Comparison of ENCODE assay signal across 8 cellular contexts in the genomic region with DNA sequence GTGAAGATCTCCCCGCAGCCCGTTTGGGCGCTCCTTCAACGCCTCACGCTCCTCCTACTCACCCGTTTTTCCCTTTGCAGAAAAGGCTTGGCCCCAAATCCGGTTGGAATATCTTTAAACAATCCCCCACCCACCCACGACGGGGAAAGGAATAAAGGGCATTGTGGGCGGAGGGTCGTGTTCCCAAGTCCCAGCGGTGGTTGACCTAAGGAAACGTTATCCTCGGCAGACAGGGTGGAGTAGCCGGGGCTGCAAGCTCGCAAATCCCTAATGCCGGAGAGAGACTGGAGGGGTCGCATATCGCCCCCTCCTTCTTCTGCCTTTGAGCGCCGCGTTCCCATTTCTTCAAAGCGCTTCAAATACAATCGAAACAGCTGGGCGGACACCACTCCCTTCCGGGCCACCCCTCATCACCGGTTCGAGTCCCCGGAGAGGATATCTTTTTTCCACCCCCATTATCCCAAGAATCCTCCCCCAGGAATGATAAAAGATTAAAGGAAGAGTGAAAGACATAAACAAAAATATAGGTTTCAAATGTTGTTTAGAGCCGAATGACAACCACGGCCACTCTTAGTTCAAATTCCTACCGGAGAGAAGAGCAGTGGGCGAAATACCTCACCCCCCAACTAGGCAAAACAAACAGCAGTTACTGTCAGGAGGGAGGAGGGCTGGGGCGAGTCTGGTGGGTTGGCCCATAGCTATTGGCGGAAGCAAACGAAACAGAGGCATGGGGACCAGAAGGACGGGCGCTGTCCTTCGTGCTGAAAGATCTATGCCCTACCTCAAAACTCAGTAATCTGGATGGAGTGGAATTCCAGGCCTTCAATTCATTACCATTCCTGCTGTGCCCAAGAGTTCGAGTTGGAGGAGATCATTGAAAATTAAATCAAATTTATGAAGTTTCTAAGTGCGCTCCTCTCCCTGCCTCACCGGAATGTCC. TPM values are rescaled to one million over a fixed set of nuclear protein-coding genes. Genes with fewer than 3 reads are reported as not detected.
DNase-seq lines count a peak whose midpoint lies in the region; ATAC-seq and TF ChIP-seq lines count a peak whose summit lies in the region.

No MANE protein-coding gene starts in this region.

- H3K9me3 Mint-ChIP-seq in nephron: no peaks in the 10 kb centered on the region

- peaks cover 49% of the 10 kb centered on the region for H3K4me1 Mint-ChIP-seq in nephron

- H3K36me3 Mint-ChIP-seq in nephron (ENCODE audit: low read depth): no peaks in the 10 kb centered on the region

- WGBS in sigmoid colon, 2 donors: 6 to 11% methylated on average over 42 of the region's 42 CpGs

- no peak overlapping the region for H3K27ac Mint-ChIP-seq in nephron

- DNase-seq in GM12865 (ENCODE audit: low read depth) (peak; percentile 21), NCI-H1048 (lab: John Stamatoyannopoulos, UW) (peak; percentile 2), brain microvascular endothelial cell (peak; percentile 36), sigmoid colon (no peak), HCEC 1CT (no peak), epidermal melanocyte (ENCODE audit: insufficient read length, low spot score) (no peak)

- no peak overlapping the region for H3K4me3 ChIP-seq in GM12865 (ENCODE audit: low read depth, low read length)
- H3K4me3 ChIP-seq in brain microvascular endothelial cell (ENCODE audit: low read depth, low read length): no peak overlapping the region
- no peak overlapping the region for H3K4me3 ChIP-seq in sigmoid colon

- peaks cover 0 to 46% (median 40%) of the 10 kb centered on the region in 4 donors for H3K4me1 ChIP-seq in sigmoid colon

- intact Hi-C loops in sigmoid colon (cut with DNase I): loop anchor here (2.0 to 5.0 kb wide), 6 partner anchors 43 to 447 kb away; partner anchors contain the start of genes ERICH2 and SP5

- H3K27ac ChIP-seq in brain microvascular endothelial cell (no peak overlapping the region), sigmoid colon (no peak overlapping the region)

- TF ChIP-seq CTCF in GM12865 (IDR thresholded peaks at IDR 0.05; ENCODE audit: insufficient read depth, low read depth, low read length, missing control alignments) (no peak), brain microvascular endothelial cell (IDR thresholded peaks at IDR 0.05; ENCODE audit: low read depth, low read length, missing control alignments) (no peak), nephron (IDR thresholded peaks at IDR 0.05; ENCODE audit: unreplicated experiment in 3 of 3) (no peak), sigmoid colon (IDR thresholded peaks at IDR 0.05) (no peak)

- peaks cover 50% of the 10 kb centered on the region for H3K27me3 ChIP-seq in brain microvascular endothelial cell (replicated peaks)
- H3K27me3 ChIP-seq in sigmoid colon: peaks cover 57 to 61% (median 60%) of the 10 kb centered on the region in 3 donors

- no peak for TF ChIP-seq POLR2A in sigmoid colon (IDR thresholded peaks at IDR 0.05)

- peaks cover 88% of the 10 kb centered on the region for H3K27me3 Mint-ChIP-seq in nephron (ENCODE audit: low read depth)

- in situ Hi-C loops in brain microvascular endothelial cell (cut with HindIII; ENCODE audit: low pct_ligation_motif_present, low sequenced_read_pairs): loop anchor here (25.0 kb wide), 1 partner anchor 402 kb away; no protein-coding TSS in a partner anchor

- no peak for ATAC-seq in HG03139 (IDR thresholded peaks at IDR 0.05; ENCODE audit: unreplicated experiment)

- H3K4me3 Mint-ChIP-seq in nephron: peak overlapping the region; percentile 57 to 64 (median 58)

- TF ChIP-seq EP300 in sigmoid colon (IDR thresholded peaks at IDR 0.05): no peak

- H3K36me3 ChIP-seq in brain microvascular endothelial cell (replicated peaks) (no peaks in the 10 kb centered on the region), sigmoid colon (no peaks in the 10 kb centered on the region)

- no peaks in the 10 kb centered on the region for H3K9me3 ChIP-seq in sigmoid colon

RNA-seq across cellular contexts. Expression of gene GAD1, which starts 2.8 kb away (rescaled TPM):
- total RNA-seq in sigmoid colon: under 1 TPM in 1 of 4 donors, not detected in 3; 0.41 TPM
- polyA plus RNA-seq in sigmoid colon: under 1 TPM in 1 of 3 donors, not detected in 2; 0.13 TPM

RNA-seq across cellular contexts. Expression of gene ERICH2, which starts 43.7 kb away (rescaled TPM):
- total RNA-seq in sigmoid colon: not detected
- not detected for polyA plus RNA-seq in sigmoid colon

Comparison
In these comparisons a context has a peak if more than half of its experiments do, and no peak if none do; other contexts are left out.
1. DNase-seq: peak in GM12865 (single experiment), NCI-H1048 (single experiment) and brain microvascular endothelial cell (single experiment); none in sigmoid colon (single experiment), HCEC 1CT (single experiment) and epidermal melanocyte (single experiment).